Comparison of ENCODE assay signal across 7 cellular contexts in genomic region chr4:106609917-106610316, GRCh38.
"Had no signal": no experiment of that assay in that cellular context is flagged by ENCODE, and none has a peak within 500 bp of the region (broad histone marks: within the 10 kb centered on the region; RNA-seq: fewer than 3 reads in every experiment).

No MANE protein-coding gene starts in this region.

- DNase-seq: GM23248, GOT3, H7, HCEC 1CT, IMR-90 had no signal

- H3K9ac ChIP-seq: GM23248 had no signal

- ATAC-seq: K562 had no signal

- H3K4me3 ChIP-seq: GM23248, K562 had no signal

- FAIRE-seq: HTR-8/SVneo, K562 had no signal

- H2AFZ ChIP-seq: GM23248 had no signal

- H3K27ac ChIP-seq: GM23248 had no signal
